In genomic region chr3:98954242-98954641, GRCh38 we compare ENCODE assay signal across 16 cellular contexts.
"Had no signal": no experiment of that assay in that cellular context is flagged by ENCODE, and none has a peak within 500 bp of the region (broad histone marks: within the 10 kb centered on the region; RNA-seq: fewer than 3 reads in every experiment).

No MANE protein-coding gene starts in this region.

- H3K9me3 ChIP-seq: esophagus muscularis mucosa, gastroesophageal sphincter, transverse colon had no signal

- DNase-seq: activated CD4-positive, alpha-beta memory T cell treated with anti-CD3 and anti-CD28 coated beads for 36 hours; activated effector memory CD4-positive, alpha-beta T cell treated with anti-CD3 and anti-CD28 coated beads, Interleukin-2, amount 50 U/mL, for 16 hours; activated T-cell treated with anti-CD3 and anti-CD28 coated beads, Interleukin-2, amount 50 U/mL, for 4 hours; endodermal cell; kidney glomerular epithelial cell; naive thymus-derived CD4-positive, alpha-beta T cell; posterior cingulate gyrus; right cardiac atrium; T-cell; T1000; transverse colon had no signal

- H3K9me3 Mint-ChIP-seq: activated CD4-positive, alpha-beta memory T cell treated with anti-CD3 and anti-CD28 coated beads for 36 hours; activated T-cell treated with anti-CD3 and anti-CD28 coated beads, Interleukin-2, amount 50 U/mL, for 4 hours; endodermal cell; stimulated activated memory B cell treated with anti-CD40 and anti-IgM and Interleukin-4, amounts not matched to agents 10 μg/mL and 1 μg/mL and 100 μg/mL, for 72 hours had no signal

- H3K4me1 Mint-ChIP-seq: naive thymus-derived CD4-positive, alpha-beta T cell; stimulated activated memory B cell treated with anti-CD40 and anti-IgM and Interleukin-4, amounts not matched to agents 10 μg/mL and 1 μg/mL and 100 μg/mL, for 72 hours; T-cell had no signal

- H3K27me3 ChIP-seq: esophagus muscularis mucosa, gastroesophageal sphincter, transverse colon had no signal

- H3K36me3 Mint-ChIP-seq: activated CD4-positive, alpha-beta memory T cell treated with anti-CD3 and anti-CD28 coated beads for 36 hours; activated naive CD8-positive, alpha-beta T cell; naive thymus-derived CD4-positive, alpha-beta T cell; stimulated activated memory B cell treated with anti-CD40 and anti-IgM and Interleukin-4, amounts not matched to agents 10 μg/mL and 1 μg/mL and 100 μg/mL, for 72 hours; T-cell had no signal

- H3K4me3 ChIP-seq: esophagus muscularis mucosa, gastroesophageal sphincter, smooth muscle cell, transverse colon had no signal

- H3K4me3 Mint-ChIP-seq: activated CD4-positive, alpha-beta memory T cell treated with anti-CD3 and anti-CD28 coated beads for 36 hours; activated naive CD8-positive, alpha-beta T cell; activated T-cell treated with anti-CD3 and anti-CD28 coated beads, Interleukin-2, amount 50 U/mL, for 4 hours; endodermal cell; naive thymus-derived CD4-positive, alpha-beta T cell; stimulated activated memory B cell treated with anti-CD40 and anti-IgM and Interleukin-4, amounts not matched to agents 10 μg/mL and 1 μg/mL and 100 μg/mL, for 72 hours; T-cell had no signal

- H3K27ac ChIP-seq: esophagus muscularis mucosa, gastroesophageal sphincter, transverse colon had no signal

- H3K4me2 ChIP-seq: smooth muscle cell had no signal

- H3K27ac Mint-ChIP-seq: activated CD4-positive, alpha-beta memory T cell treated with anti-CD3 and anti-CD28 coated beads for 36 hours; activated naive CD8-positive, alpha-beta T cell; endodermal cell; naive thymus-derived CD4-positive, alpha-beta T cell; stimulated activated memory B cell treated with anti-CD40 and anti-IgM and Interleukin-4, amounts not matched to agents 10 μg/mL and 1 μg/mL and 100 μg/mL, for 72 hours; T-cell had no signal

- H3K4me1 ChIP-seq: esophagus muscularis mucosa, gastroesophageal sphincter, transverse colon had no signal

- H3K36me3 ChIP-seq: esophagus muscularis mucosa, gastroesophageal sphincter, transverse colon had no signal
